In the genomic region with DNA sequence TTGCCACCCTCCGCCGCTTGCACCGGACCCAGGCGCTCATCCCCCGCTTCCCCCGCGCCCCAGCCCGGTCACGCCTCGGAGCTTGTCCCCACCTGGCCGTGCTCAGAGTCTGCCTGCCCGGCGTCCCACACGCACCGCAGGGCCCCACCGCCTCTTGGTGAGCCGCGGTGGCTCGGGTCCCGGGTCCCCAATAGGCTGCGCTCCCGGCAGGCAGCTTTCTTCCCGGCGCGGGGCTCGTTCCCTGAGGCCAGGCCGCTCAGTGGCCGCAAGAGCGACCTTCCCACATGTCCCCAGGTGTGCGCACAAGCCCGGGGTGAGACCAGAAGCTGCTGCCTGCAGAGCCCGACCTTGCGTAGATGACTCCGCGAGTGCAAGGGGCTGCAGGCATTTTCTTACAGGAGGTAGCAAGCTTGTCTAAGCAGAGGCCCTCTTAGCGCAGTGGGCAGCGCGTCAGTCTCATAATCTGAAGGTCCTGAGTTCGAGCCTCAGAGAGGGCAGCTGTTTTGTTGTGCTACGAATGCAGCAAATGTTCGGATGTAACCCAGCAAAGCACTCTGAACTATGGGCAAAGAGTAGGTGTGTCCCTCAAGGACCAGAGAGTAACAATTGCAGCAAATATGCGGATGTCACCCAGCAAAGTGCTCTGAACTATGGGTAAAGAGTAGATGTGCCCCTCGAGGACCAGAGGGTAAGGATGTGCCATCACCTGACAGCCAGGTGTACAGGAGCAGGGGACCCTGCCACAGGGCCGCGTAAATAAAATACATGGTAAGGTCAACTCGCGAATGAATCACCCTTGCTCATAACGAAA, we compare ENCODE assay signal across 1 cellular context.
TF ChIP-seq lines count a peak whose summit lies in the region.

No MANE protein-coding gene starts in this region.

TF ChIP-seq in HepG2, 621 proteins besides CTCF, POLR2A, EP300 and RAD21 (continued from another document and continues in another):
- TF ChIP-seq ZNF660 (CRISPR knock-in tag; IDR thresholded peaks at IDR 0.05; ENCODE audit: borderline replicate concordance, low read depth) (0 out of 2 replicates have a peak, but pooled peaks have one; percentile 52), KAT7 (CRISPR knock-in tag; IDR thresholded peaks at IDR 0.05; ENCODE audit: borderline replicate concordance) (peak; percentile 88; the same call in 1 of the 2 replicates), ZNF672 (CRISPR knock-in tag; IDR thresholded peaks at IDR 0.05) (no peak), SRSF4 (IDR thresholded peaks at IDR 0.05; ENCODE audit: low read depth, low read length, poor library complexity, severe bottlenecking) (no peak), ZNF788 (CRISPR knock-in tag; IDR thresholded peaks at IDR 0.05; ENCODE audit: borderline replicate concordance) (peak; percentile 99; the same call in 1 of the 2 replicates), KAT8 (CRISPR knock-in tag; IDR thresholded peaks at IDR 0.05) (peak; percentile 82), HOXA9 (CRISPR knock-in tag; IDR thresholded peaks at IDR 0.05; ENCODE audit: borderline replicate concordance) (no peak), BCL6 (CRISPR knock-in tag; IDR thresholded peaks at IDR 0.05) (peak; percentile 82), FOXO1 (CRISPR knock-in tag; IDR thresholded peaks at IDR 0.05) (peak; percentile 82), PITX1 (CRISPR knock-in tag; IDR thresholded peaks at IDR 0.05) (peak; percentile 90; the same call in 1 of the 2 replicates), SOX6 (IDR thresholded peaks at IDR 0.05) (no peak), SOX6 (CRISPR knock-in tag; IDR thresholded peaks at IDR 0.05) (peak; percentile 98), MYC (CRISPR knock-in tag; IDR thresholded peaks at IDR 0.05; ENCODE audit: borderline replicate concordance) (peak; percentile 91), ZNF674 (CRISPR knock-in tag; IDR thresholded peaks at IDR 0.05; ENCODE audit: low read depth) (0 out of 2 replicates have a peak, but pooled peaks have one; percentile 53), SUZ12 (IDR thresholded peaks at IDR 0.05; ENCODE audit: low read depth, low read length) (no peak), HOXA7 (CRISPR knock-in tag; IDR thresholded peaks at IDR 0.05) (no peak), ZNF501 (CRISPR knock-in tag; IDR thresholded peaks at IDR 0.05) (peak; percentile 100), NRL (CRISPR knock-in tag; IDR thresholded peaks at IDR 0.05; ENCODE audit: borderline replicate concordance) (peak; percentile 94; the same call in 1 of the 2 replicates), TCF12 (IDR thresholded peaks at IDR 0.05) (no peak), TCF12 (CRISPR knock-in tag; IDR thresholded peaks at IDR 0.05) (peak; percentile 48; the same call in 1 of the 2 replicates), EZH2 (conservative IDR thresholded peaks at IDR 0.05; ENCODE audit: low read depth, low read length) (no peak), ARNTL (CRISPR knock-in tag; IDR thresholded peaks at IDR 0.05) (peak; percentile 90), ZNF746 (CRISPR knock-in tag; IDR thresholded peaks at IDR 0.05) (0 out of 2 replicates have a peak, but pooled peaks have one; percentile 68), ZNF549 (CRISPR knock-in tag; IDR thresholded peaks at IDR 0.05) (0 out of 2 replicates have a peak, but pooled peaks have one; percentile 29), ISX (CRISPR knock-in tag; conservative IDR thresholded peaks at IDR 0.05) (0 out of 2 replicates have a peak, but pooled peaks have one; percentile 37)
- TF ChIP-seq, protein P1, sequence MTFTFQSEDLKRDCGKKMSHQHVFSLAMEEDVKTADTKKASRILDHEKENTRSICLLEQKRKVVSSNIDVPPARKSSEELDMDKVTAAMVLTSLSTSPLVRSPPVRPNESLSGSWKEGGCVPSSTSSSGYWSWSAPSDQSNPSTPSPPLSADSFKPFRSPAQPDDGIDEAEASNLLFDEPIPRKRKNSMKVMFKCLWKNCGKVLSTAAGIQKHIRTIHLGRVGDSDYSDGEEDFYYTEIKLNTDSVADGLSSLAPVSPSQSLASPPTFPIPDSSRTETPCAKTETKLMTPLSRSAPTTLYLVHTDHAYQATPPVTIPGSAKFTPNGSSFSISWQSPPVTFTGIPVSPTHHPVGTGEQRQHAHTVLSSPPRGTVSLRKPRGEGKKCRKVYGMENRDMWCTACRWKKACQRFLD (CRISPR knock-in tag; IDR thresholded peaks at IDR 0.05; ENCODE audit: borderline replicate concordance): peak; percentile 92
- TF ChIP-seq, protein P2, sequence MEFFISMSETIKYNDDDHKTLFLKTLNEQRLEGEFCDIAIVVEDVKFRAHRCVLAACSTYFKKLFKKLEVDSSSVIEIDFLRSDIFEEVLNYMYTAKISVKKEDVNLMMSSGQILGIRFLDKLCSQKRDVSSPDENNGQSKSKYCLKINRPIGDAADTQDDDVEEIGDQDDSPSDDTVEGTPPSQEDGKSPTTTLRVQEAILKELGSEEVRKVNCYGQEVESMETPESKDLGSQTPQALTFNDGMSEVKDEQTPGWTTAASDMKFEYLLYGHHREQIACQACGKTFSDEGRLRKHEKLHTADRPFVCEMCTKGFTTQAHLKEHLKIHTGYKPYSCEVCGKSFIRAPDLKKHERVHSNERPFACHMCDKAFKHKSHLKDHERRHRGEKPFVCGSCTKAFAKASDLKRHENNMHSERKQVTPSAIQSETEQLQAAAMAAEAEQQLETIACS (CRISPR knock-in tag; IDR thresholded peaks at IDR 0.05): peak; percentile 61; the same call in 1 of the 2 replicates
- TF ChIP-seq, protein P3, sequence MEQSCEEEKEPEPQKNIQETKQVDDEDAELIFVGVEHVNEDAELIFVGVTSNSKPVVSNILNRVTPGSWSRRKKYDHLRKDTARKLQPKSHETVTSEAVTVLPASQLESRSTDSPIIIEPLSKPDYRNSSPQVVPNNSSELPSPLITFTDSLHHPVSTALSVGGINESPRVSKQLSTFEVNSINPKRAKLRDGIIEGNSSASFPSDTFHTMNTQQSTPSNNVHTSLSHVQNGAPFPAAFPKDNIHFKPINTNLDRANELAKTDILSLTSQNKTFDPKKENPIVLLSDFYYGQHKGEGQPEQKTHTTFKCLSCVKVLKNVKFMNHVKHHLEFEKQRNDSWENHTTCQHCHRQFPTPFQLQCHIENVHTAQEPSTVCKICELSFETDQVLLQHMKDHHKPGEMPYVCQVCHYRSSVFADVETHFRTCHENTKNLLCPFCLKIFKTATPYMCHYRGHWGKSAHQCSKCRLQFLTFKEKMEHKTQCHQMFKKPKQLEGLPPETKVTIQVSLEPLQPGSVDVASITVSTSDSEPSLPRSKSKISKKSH (CRISPR knock-in tag; IDR thresholded peaks at IDR 0.05; ENCODE audit: borderline replicate concordance): peak; percentile 65
- TF ChIP-seq, protein P4, sequence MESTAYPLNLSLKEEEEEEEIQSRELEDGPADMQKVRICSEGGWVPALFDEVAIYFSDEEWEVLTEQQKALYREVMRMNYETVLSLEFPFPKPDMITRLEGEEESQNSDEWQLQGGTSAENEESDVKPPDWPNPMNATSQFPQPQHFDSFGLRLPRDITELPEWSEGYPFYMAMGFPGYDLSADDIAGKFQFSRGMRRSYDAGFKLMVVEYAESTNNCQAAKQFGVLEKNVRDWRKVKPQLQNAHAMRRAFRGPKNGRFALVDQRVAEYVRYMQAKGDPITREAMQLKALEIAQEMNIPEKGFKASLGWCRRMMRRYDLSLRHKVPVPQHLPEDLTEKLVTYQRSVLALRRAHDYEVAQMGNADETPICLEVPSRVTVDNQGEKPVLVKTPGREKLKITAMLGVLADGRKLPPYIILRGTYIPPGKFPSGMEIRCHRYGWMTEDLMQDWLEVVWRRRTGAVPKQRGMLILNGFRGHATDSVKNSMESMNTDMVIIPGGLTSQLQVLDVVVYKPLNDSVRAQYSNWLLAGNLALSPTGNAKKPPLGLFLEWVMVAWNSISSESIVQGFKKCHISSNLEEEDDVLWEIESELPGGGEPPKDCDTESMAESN (CRISPR knock-in tag; conservative IDR thresholded peaks at IDR 0.05): peak; percentile 97
- TF ChIP-seq, protein P5, sequence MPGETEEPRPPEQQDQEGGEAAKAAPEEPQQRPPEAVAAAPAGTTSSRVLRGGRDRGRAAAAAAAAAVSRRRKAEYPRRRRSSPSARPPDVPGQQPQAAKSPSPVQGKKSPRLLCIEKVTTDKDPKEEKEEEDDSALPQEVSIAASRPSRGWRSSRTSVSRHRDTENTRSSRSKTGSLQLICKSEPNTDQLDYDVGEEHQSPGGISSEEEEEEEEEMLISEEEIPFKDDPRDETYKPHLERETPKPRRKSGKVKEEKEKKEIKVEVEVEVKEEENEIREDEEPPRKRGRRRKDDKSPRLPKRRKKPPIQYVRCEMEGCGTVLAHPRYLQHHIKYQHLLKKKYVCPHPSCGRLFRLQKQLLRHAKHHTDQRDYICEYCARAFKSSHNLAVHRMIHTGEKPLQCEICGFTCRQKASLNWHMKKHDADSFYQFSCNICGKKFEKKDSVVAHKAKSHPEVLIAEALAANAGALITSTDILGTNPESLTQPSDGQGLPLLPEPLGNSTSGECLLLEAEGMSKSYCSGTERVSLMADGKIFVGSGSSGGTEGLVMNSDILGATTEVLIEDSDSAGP (CRISPR knock-in tag; IDR thresholded peaks at IDR 0.05; ENCODE audit: borderline replicate concordance): peak; percentile 98
- TF ChIP-seq, protein P6, sequence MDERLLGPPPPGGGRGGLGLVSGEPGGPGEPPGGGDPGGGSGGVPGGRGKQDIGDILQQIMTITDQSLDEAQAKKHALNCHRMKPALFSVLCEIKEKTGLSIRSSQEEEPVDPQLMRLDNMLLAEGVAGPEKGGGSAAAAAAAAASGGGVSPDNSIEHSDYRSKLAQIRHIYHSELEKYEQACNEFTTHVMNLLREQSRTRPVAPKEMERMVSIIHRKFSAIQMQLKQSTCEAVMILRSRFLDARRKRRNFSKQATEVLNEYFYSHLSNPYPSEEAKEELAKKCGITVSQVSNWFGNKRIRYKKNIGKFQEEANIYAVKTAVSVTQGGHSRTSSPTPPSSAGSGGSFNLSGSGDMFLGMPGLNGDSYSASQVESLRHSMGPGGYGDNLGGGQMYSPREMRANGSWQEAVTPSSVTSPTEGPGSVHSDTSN (CRISPR knock-in tag; IDR thresholded peaks at IDR 0.05): peak; percentile 65
- TF ChIP-seq, protein P7, sequence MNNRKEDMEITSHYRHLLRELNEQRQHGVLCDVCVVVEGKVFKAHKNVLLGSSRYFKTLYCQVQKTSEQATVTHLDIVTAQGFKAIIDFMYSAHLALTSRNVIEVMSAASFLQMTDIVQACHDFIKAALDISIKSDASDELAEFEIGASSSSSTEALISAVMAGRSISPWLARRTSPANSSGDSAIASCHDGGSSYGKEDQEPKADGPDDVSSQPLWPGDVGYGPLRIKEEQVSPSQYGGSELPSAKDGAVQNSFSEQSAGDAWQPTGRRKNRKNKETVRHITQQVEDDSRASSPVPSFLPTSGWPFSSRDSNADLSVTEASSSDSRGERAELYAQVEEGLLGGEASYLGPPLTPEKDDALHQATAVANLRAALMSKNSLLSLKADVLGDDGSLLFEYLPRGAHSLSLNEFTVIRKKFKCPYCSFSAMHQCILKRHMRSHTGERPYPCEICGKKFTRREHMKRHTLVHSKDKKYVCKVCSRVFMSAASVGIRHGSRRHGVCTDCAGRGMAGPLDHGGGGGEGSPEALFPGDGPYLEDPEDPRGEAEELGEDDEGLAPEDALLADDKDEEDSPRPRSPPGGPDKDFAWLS (CRISPR knock-in tag; IDR thresholded peaks at IDR 0.05; ENCODE audit: borderline replicate concordance): peak; percentile 90; the same call in 1 of the 2 replicates
- TF ChIP-seq, protein P8, sequence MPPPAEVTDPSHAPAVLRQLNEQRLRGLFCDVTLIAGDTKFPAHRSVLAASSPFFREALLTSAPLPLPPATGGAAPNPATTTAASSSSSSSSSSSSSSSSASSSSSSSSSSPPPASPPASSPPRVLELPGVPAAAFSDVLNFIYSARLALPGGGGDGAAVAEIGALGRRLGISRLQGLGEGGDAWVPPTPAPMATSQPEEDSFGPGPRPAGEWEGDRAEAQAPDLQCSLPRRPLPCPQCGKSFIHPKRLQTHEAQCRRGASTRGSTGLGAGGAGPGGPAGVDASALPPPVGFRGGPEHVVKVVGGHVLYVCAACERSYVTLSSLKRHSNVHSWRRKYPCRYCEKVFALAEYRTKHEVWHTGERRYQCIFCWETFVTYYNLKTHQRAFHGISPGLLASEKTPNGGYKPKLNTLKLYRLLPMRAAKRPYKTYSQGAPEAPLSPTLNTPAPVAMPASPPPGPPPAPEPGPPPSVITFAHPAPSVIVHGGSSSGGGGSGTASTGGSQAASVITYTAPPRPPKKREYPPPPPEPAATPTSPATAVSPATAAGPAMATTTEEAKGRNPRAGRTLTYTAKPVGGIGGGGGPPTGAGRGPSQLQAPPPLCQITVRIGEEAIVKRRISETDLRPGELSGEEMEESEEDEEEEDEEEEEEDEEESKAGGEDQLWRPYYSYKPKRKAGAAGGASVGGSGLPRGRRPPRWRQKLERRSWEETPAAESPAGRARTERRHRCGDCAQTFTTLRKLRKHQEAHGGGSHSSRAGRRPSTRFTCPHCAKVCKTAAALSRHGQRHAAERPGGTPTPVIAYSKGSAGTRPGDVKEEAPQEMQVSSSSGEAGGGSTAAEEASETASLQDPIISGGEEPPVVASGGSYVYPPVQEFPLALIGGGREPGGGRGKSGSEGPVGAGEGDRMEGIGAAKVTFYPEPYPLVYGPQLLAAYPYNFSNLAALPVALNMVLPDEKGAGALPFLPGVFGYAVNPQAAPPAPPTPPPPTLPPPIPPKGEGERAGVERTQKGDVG (CRISPR knock-in tag; IDR thresholded peaks at IDR 0.05; ENCODE audit: borderline replicate concordance): peak; percentile 87
- TF ChIP-seq, protein P9, sequence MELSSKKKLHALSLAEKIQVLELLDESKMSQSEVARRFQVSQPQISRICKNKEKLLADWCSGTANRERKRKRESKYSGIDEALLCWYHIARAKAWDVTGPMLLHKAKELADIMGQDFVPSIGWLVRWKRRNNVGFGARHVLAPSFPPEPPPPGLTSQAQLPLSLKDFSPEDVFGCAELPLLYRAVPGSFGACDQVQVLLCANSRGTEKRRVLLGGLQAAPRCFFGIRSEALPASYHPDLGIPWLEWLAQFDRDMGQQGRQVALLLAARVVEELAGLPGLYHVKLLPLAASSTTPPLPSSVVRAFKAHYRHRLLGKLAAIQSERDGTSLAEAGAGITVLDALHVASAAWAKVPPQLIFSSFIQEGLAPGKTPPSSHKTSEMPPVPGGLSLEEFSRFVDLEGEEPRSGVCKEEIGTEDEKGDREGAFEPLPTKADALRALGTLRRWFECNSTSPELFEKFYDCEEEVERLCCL (CRISPR knock-in tag; IDR thresholded peaks at IDR 0.05; ENCODE audit: borderline replicate concordance): peak; percentile 71; the same call in 1 of the 2 replicates
- TF ChIP-seq, protein P10, sequence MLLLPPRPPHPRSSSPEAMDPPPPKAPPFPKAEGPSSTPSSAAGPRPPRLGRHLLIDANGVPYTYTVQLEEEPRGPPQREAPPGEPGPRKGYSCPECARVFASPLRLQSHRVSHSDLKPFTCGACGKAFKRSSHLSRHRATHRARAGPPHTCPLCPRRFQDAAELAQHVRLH (CRISPR knock-in tag; IDR thresholded peaks at IDR 0.05; ENCODE audit: borderline replicate concordance, low read depth): peak; percentile 99
- TF ChIP-seq, protein P11, sequence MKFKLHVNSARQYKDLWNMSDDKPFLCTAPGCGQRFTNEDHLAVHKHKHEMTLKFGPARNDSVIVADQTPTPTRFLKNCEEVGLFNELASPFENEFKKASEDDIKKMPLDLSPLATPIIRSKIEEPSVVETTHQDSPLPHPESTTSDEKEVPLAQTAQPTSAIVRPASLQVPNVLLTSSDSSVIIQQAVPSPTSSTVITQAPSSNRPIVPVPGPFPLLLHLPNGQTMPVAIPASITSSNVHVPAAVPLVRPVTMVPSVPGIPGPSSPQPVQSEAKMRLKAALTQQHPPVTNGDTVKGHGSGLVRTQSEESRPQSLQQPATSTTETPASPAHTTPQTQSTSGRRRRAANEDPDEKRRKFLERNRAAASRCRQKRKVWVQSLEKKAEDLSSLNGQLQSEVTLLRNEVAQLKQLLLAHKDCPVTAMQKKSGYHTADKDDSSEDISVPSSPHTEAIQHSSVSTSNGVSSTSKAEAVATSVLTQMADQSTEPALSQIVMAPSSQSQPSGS (CRISPR knock-in tag; IDR thresholded peaks at IDR 0.05): peak; percentile 94
